Comparison of ENCODE assay signal across 14 cellular contexts in genomic region chr2:183898641-183899040, GRCh38.
DNase-seq lines count a peak whose midpoint lies in the region; ATAC-seq, FAIRE-seq and TF ChIP-seq lines count a peak whose summit lies in the region.
"Had no signal": no experiment of that assay in that cellular context is flagged by ENCODE, and none has a peak within 500 bp of the region (broad histone marks: within the 10 kb centered on the region; RNA-seq: fewer than 3 reads in every experiment).

No MANE protein-coding gene starts in this region.

- no peaks in the 10 kb centered on the region for H3K27me3 ChIP-seq in neural progenitor cell
- H3K27me3 ChIP-seq: BLaER1 treated with 17β-estradiol and CSF1 and Interleukin-3, amounts not matched to agents 10 nM and 100 nM had no signal

- no peaks in the 10 kb centered on the region for H3K36me3 Mint-ChIP-seq in neural progenitor cell

- H3K4me1 Mint-ChIP-seq in neural progenitor cell: peaks cover 9% of the 10 kb centered on the region
- H3K4me1 Mint-ChIP-seq: IgD-negative memory B cell had no signal

- H3K4me3 ChIP-seq in neural progenitor cell: no peak overlapping the region
- no peak overlapping the region for H3K4me3 ChIP-seq in kidney (ENCODE audit: low read length in 2 of 2)
- H3K4me3 ChIP-seq: BLaER1 treated with 17β-estradiol and CSF1 and Interleukin-3, amounts not matched to agents 10 nM and 100 nM had no signal

- H3K79me2 ChIP-seq in neural progenitor cell (ENCODE audit: low read depth): no peaks in the 10 kb centered on the region

- H2AFZ ChIP-seq in neural progenitor cell (replicated peaks): no peak overlapping the region

- no peaks in the 10 kb centered on the region for H3K9me3 ChIP-seq in neural progenitor cell (ENCODE audit: low read depth)
- H3K9me3 ChIP-seq in kidney (ENCODE audit: control insufficient read depth in 1 of 2, low read length in 2 of 2): no peaks in the 10 kb centered on the region

- H3K36me3 ChIP-seq in neural progenitor cell (no peaks in the 10 kb centered on the region), kidney (ENCODE audit: control insufficient read depth in 1 of 2, insufficient read depth in 2 of 2, low read length in 2 of 2) (no peaks in the 10 kb centered on the region)
- H3K36me3 ChIP-seq: BLaER1 treated with 17β-estradiol and CSF1 and Interleukin-3, amounts not matched to agents 10 nM and 100 nM had no signal

- no peak overlapping the region for H3K9ac ChIP-seq in neural progenitor cell
- no peak overlapping the region for H3K9ac ChIP-seq in kidney (ENCODE audit: low read length in 2 of 2)
- H3K9ac ChIP-seq: BLaER1 treated with 17β-estradiol and CSF1 and Interleukin-3, amounts not matched to agents 10 nM and 100 nM had no signal

- TF ChIP-seq CTCF in neural progenitor cell (IDR thresholded peaks at IDR 0.05) (no peak), kidney (IDR thresholded peaks at IDR 0.05; ENCODE audit: borderline replicate concordance, extremely low read depth, insufficient read depth) (no peak)

- no peaks in the 10 kb centered on the region for H3K27me3 Mint-ChIP-seq in neural progenitor cell (ENCODE audit: insufficient read depth, low read depth)
- H3K27me3 Mint-ChIP-seq: IgD-negative memory B cell had no signal

- no peak for FAIRE-seq in kidney (lab: Jason Lieb, UNC)

- H3K27ac ChIP-seq in neural progenitor cell: no peak overlapping the region
- no peak overlapping the region for H3K27ac ChIP-seq in kidney (ENCODE audit: low read depth in 2 of 2, low read length in 2 of 2)
- H3K27ac ChIP-seq: BLaER1 treated with 17β-estradiol and CSF1 and Interleukin-3, amounts not matched to agents 10 nM and 100 nM had no signal

- no peak overlapping the region for H3K4me2 ChIP-seq in neural progenitor cell
- H3K4me2 ChIP-seq: BLaER1 treated with 17β-estradiol and CSF1 and Interleukin-3, amounts not matched to agents 10 nM and 100 nM had no signal

- no peaks in the 10 kb centered on the region for H4K20me1 ChIP-seq in neural progenitor cell (ENCODE audit: low read depth)
- H4K20me1 ChIP-seq: BLaER1 treated with 17β-estradiol and CSF1 and Interleukin-3, amounts not matched to agents 10 nM and 100 nM had no signal

- H3F3A ChIP-seq in neural progenitor cell (ENCODE audit: low read depth): no peaks in the 10 kb centered on the region

- intact Hi-C loops in kidney (cut with DNase I): no loop called here

- ATAC-seq in HG03469 (IDR thresholded peaks at IDR 0.05; ENCODE audit: unreplicated experiment) (no peak), HG02763 (IDR thresholded peaks at IDR 0.05; ENCODE audit: unreplicated experiment) (no peak)
- ATAC-seq: Right ventricle myocardium inferior had no signal

- no peak overlapping the region for H3K4me3 Mint-ChIP-seq in neural progenitor cell
- H3K4me3 Mint-ChIP-seq: IgD-negative memory B cell had no signal

- H3K9me3 Mint-ChIP-seq in neural progenitor cell: peaks cover 2% of the 10 kb centered on the region

- H3K4me1 ChIP-seq in neural progenitor cell (no peaks in the 10 kb centered on the region), kidney (ENCODE audit: control insufficient read depth in 1 of 2, insufficient read depth in 1 of 2, low read depth in 1 of 2, low read length in 2 of 2) (no peaks in the 10 kb centered on the region)
- H3K4me1 ChIP-seq: BLaER1 treated with 17β-estradiol and CSF1 and Interleukin-3, amounts not matched to agents 10 nM and 100 nM had no signal

- peak; percentile 38 for DNase-seq in HT1080 (ENCODE audit: low read depth)
- peak; percentile 65 for DNase-seq in astrocyte of the hippocampus (ENCODE audit: low read depth, low spot score)
- no peak for DNase-seq in neural progenitor cell (ENCODE audit: low spot score)
- DNase-seq in activated CD4-positive, CD25-positive, alpha-beta regulatory T cell (lab: John Stamatoyannopoulos, UW): no peak
- no peak for DNase-seq in kidney
- DNase-seq: DMS 273 treated with DMSO at 0.1 percent for 48 hours, NCI-H1417, NCI-H2029 treated with DMSO at 0.1 percent for 48 hours, NCI-H526 treated with DMSO at 0.1 percent for 48 hours had no signal

- H3K27ac Mint-ChIP-seq in neural progenitor cell: peak overlapping the region; percentile 19
- H3K27ac Mint-ChIP-seq: IgD-negative memory B cell had no signal

Comparison
In these comparisons a context has a peak if more than half of its experiments do, and no peak if none do; other contexts are left out.
1. DNase-seq: peak in HT1080 (single experiment) and astrocyte of the hippocampus (single experiment); none in neural progenitor cell (single experiment), activated CD4-positive, CD25-positive, alpha-beta regulatory T cell (0 of 4) and kidney (single experiment).